25 cellular contexts compared by ENCODE assay signal in the genomic region with DNA sequence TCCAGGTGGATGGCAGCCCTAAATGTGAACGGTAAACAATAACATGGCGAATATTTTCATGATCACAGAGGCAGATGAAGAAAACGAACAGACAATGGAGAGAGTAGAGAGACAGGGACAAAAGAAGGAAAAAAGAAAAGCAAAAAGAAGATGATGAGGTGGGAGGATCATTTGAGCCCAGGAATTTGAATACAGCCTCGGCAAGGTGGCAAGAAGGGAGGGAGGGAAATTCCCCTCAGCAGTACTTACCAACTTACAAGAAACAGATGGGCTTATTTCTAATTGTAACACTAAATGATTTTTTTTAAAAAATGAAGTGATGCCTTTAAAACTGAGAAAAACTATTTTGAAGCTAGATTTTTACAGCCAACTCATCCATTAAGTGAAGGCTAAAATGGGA.
"Had no signal": no experiment of that assay in that cellular context is flagged by ENCODE, and none has a peak within 500 bp of the region (broad histone marks: within the 10 kb centered on the region; RNA-seq: fewer than 3 reads in every experiment).

No MANE protein-coding gene starts in this region.

- H3K36me3 ChIP-seq: breast epithelium, left lung, neutrophil, sigmoid colon, uterus had no signal

- FAIRE-seq: TTC549 had no signal

- H3K9me3 Mint-ChIP-seq: activated T-helper 1 cell treated with anti-CD3 and anti-CD28 coated beads, Interleukin-12 subunit alpha, Interleukin-12 subunit beta, Interleukin-2, Interleukin-4 antibody, amounts not matched to agents 30 ng/mL and 10 ng/mL and 1 ng/mL, durations not matched to agents 14 hours and 24 hours and 36 hours; dendritic cell treated with granulocyte-macrophage colony-stimulating factor and Interleukin-4, amounts not matched to agents 40 ng/mL and 50 ng/mL, for 4 days; naive B cell had no signal

- H3K27me3 ChIP-seq: breast epithelium, heart right ventricle, left lung, neutrophil, sigmoid colon, spleen, tibial nerve, uterus had no signal

- H3K4me3 ChIP-seq: breast epithelium, heart right ventricle, left lung, sigmoid colon, spleen, tibial nerve, uterus had no signal

- H3K9ac ChIP-seq: parathyroid adenoma had no signal

- H3K79me2 ChIP-seq: parathyroid adenoma had no signal

- DNase-seq: activated CD4-positive, alpha-beta T cell treated with anti-CD3 and anti-CD28 coated beads for 36 hours; activated CD4-positive, alpha-beta T cell treated with anti-CD3 and anti-CD28 coated beads, Interleukin-2, amount 50 U/mL, for 48 hours; activated gamma-delta T cell treated with Interleukin-2 at 50 U/mL for 16 hours; activated T-cell treated with anti-CD3 and anti-CD28 coated beads for 4 hours; anterior cingulate cortex; cerebellar nuclear complex; effector CD8-positive, alpha-beta T cell; heart right ventricle; left lung; mammary epithelial cell; naive B cell; sigmoid colon; spleen; stimulated activated naive CD4-positive, alpha-beta T cell; substantia nigra; SW 1271; uterus had no signal

- H3K27ac ChIP-seq: breast epithelium, left lung, neutrophil, parathyroid adenoma, spleen, uterus had no signal

- ATAC-seq: activated CD4-positive, alpha-beta T cell treated with anti-CD3 and anti-CD28 coated beads for 36 hours; esophagus mucosa; heart right ventricle; left lung had no signal

- H3K27me3 Mint-ChIP-seq: activated CD4-positive, alpha-beta T cell treated with anti-CD3 and anti-CD28 coated beads for 36 hours; dendritic cell treated with granulocyte-macrophage colony-stimulating factor and Interleukin-4, amounts not matched to agents 40 ng/mL and 50 ng/mL, for 4 days; naive B cell had no signal

- H3K4me3 Mint-ChIP-seq: activated CD4-positive, alpha-beta T cell treated with anti-CD3 and anti-CD28 coated beads for 36 hours; activated T-helper 1 cell treated with anti-CD3 and anti-CD28 coated beads, Interleukin-12 subunit alpha, Interleukin-12 subunit beta, Interleukin-2, Interleukin-4 antibody, amounts not matched to agents 30 ng/mL and 10 ng/mL and 1 ng/mL, durations not matched to agents 14 hours and 24 hours and 36 hours; dendritic cell treated with granulocyte-macrophage colony-stimulating factor and Interleukin-4, amounts not matched to agents 40 ng/mL and 50 ng/mL, for 4 days had no signal

- H3K4me1 ChIP-seq: breast epithelium, parathyroid adenoma, uterus had no signal

- H2AFZ ChIP-seq: parathyroid adenoma had no signal

- H3K36me3 Mint-ChIP-seq: naive B cell had no signal

- H3K27ac Mint-ChIP-seq: activated CD4-positive, alpha-beta T cell treated with anti-CD3 and anti-CD28 coated beads for 36 hours; activated T-helper 1 cell treated with anti-CD3 and anti-CD28 coated beads, Interleukin-12 subunit alpha, Interleukin-12 subunit beta, Interleukin-2, Interleukin-4 antibody, amounts not matched to agents 30 ng/mL and 10 ng/mL and 1 ng/mL, durations not matched to agents 14 hours and 24 hours and 36 hours; dendritic cell treated with granulocyte-macrophage colony-stimulating factor and Interleukin-4, amounts not matched to agents 40 ng/mL and 50 ng/mL, for 4 days had no signal

- H3K9me3 ChIP-seq: breast epithelium, heart right ventricle, left lung, neutrophil, sigmoid colon, spleen, tibial nerve, uterus had no signal
